ENCODE assay signal across 9 cellular contexts in the genomic region with DNA sequence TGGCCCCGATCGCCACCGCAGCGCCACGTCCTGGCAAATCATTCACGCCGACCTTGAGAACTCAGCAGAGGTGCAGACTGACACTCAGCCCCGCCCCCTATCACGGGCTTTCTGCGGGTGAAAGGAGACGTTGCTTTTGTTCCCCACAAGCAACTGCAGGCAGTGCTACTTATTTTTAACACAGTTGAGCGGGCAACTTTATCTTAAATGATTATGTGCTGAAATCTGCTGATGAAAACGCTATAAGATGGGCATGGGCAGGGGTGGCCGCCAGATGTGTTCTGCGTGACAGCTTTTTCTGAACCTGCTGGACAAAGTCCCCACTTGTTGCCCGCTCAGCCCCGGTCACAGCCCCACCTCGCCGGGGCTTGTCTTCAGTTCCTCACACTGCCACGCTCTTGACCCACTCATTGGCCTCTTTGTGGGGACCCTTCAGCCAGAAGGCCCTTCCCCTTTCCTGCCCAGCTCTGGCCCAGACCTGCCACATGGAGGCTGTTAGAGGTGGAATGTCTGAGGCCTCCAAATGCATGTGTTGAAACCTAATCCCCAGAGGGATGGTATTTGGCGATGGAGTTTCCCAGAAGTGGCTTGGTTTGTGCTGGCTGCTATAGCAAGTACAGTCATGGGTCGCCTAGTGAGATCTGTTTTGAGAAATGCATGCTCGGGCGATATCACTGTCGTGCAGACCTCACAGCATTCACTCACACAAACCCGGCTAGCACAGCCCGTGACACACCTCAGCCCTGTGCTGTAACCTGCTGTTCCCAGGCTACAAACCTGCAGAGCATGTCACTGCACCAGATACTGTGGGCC. TPM values are rescaled to one million over a fixed set of nuclear protein-coding genes. Genes with fewer than 3 reads are reported as not detected.
DNase-seq lines count a peak whose midpoint lies in the region; ATAC-seq and TF ChIP-seq lines count a peak whose summit lies in the region.
"Had no signal": no experiment of that assay in that cellular context is flagged by ENCODE, and none has a peak within 500 bp of the region (broad histone marks: within the 10 kb centered on the region; RNA-seq: fewer than 3 reads in every experiment).

No MANE protein-coding gene starts in this region.

- no peak for TF ChIP-seq CTCF in neutrophil (IDR thresholded peaks at IDR 0.05)
- no peak for TF ChIP-seq CTCF in esophagus muscularis mucosa (IDR thresholded peaks at IDR 0.05)

- ATAC-seq in GM19035 (IDR thresholded peaks at IDR 0.05; ENCODE audit: unreplicated experiment) (no peak), HG02571 (IDR thresholded peaks at IDR 0.05; ENCODE audit: unreplicated experiment) (no peak)

- H3K9me3 ChIP-seq in neutrophil: no peaks in the 10 kb centered on the region
- H3K9me3 ChIP-seq in esophagus muscularis mucosa: no peaks in the 10 kb centered on the region

- DNase-seq in DMS53 treated with DMSO at 0.1 percent for 48 hours (lab: John Stamatoyannopoulos, UW; ENCODE audit: unreplicated experiment) (peak; percentile 10), RPMI7951 (ENCODE audit: low read depth) (peak; percentile 9), fibroblast of gingiva (ENCODE audit: low read depth) (peak; percentile 94), NCI-H2081 treated with DMSO at 0.1 percent for 48 hours (lab: John Stamatoyannopoulos, UW) (no peak), esophagus muscularis mucosa (ENCODE audit: extremely low spot score) (no peak)

- H3K27me3 ChIP-seq in neutrophil (peaks cover 4% of the 10 kb centered on the region), esophagus muscularis mucosa (peaks cover 0 to 7% (median 0%) of the 10 kb centered on the region in 4 donors)

- WGBS in esophagus muscularis mucosa: 62% methylated on average over 24 of the region's 27 CpGs

- intact Hi-C loops in esophagus muscularis mucosa (cut with DNase I): no loop called here

- no peak overlapping the region for H3K27ac ChIP-seq in neutrophil
- H3K27ac ChIP-seq in esophagus muscularis mucosa (replicated peaks in 1 of 4): no peak overlapping the region
- H3K27ac ChIP-seq: VCaP had no signal

- TF ChIP-seq EP300 in esophagus muscularis mucosa (IDR thresholded peaks at IDR 0.05): no peak

- H3K36me3 ChIP-seq in neutrophil (no peaks in the 10 kb centered on the region), esophagus muscularis mucosa (no peaks in the 10 kb centered on the region)

- peak overlapping the region; percentile 24 to 32 for H3K4me3 ChIP-seq in neutrophil (ENCODE audit: low read depth in 1 of 2, low read length in 1 of 2)
- H3K4me3 ChIP-seq in esophagus muscularis mucosa: no peak overlapping the region

- H3K4me1 ChIP-seq in neutrophil (ENCODE audit: control insufficient read depth in 1 of 2, insufficient read depth in 1 of 2, low read depth in 1 of 2, low read length in 1 of 2) (peaks cover 11 to 13% of the 10 kb centered on the region in 2 experiments), esophagus muscularis mucosa (peaks cover 0 to 12% (median 6%) of the 10 kb centered on the region in 4 donors)

- no peak for TF ChIP-seq POLR2A in esophagus muscularis mucosa (IDR thresholded peaks at IDR 0.05; ENCODE audit: low read depth)

RNA-seq across cellular contexts. Expression of a gene that starts 15.7 kb away (rescaled TPM):
- 41.3 and 41.8 TPM in 2 replicates for total RNA-seq in RPMI7951 (2014; rRNA removed; shearing (Covaris generic))
- 10 to 100 TPM; 22.4 to 40.9 (median 31.8) TPM for total RNA-seq in esophagus muscularis mucosa

RNA-seq across cellular contexts. Expression of a gene that starts 43.9 kb away (rescaled TPM):
- 12.1 and 13.1 TPM in 2 replicates for total RNA-seq in RPMI7951 (2014; rRNA removed; shearing (Covaris generic))
- 10 to 100 TPM; 17.4 to 22.0 (median 20.8) TPM for total RNA-seq in esophagus muscularis mucosa

RNA-seq across cellular contexts. Expression of a gene that starts 44.0 kb away (rescaled TPM):
- total RNA-seq in RPMI7951 (2014; rRNA removed; shearing (Covaris generic)): 0.49 and 0.96 TPM in 2 replicates
- 1 to 10 TPM in 1 of 4 donors, under 1 TPM in 2, not detected in 1; 0.63 to 1.2 (median 0.66) TPM for total RNA-seq in esophagus muscularis mucosa

Comparison
In these comparisons a context has a peak if more than half of its experiments do, and no peak if none do; other contexts are left out.
1. DNase-seq: peak in DMS53 treated with DMSO at 0.1 percent for 48 hours (single experiment), RPMI7951 (single experiment) and fibroblast of gingiva (single experiment); none in NCI-H2081 treated with DMSO at 0.1 percent for 48 hours (single experiment) and esophagus muscularis mucosa (single experiment).
2. H3K4me3 ChIP-seq: peak in neutrophil (2 of 2); none in esophagus muscularis mucosa (0 of 4).